ENCODE assay signal across 1 cellular context in the genomic region with DNA sequence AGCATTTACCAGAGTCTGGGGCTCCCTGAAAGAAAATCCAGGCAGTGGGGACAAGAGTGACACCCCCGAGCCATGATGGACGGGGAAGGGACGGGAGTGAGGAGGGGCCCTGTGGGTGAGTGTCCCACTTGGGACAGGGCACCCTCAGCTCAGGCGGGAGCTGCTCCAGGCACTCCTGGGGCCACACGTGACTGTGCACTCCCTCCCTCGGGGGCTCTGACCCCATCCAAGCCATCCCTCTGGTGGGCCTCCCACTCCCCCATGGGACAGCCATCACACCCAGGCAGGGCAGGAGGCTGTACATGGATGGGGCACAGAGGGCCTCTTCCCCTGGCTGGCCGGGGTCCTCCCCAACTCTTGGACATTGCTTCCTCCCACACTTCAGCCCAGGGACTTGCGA.
A peak's percentile ranks its signal among the peaks of the same experiment; 100 is the strongest.
TF ChIP-seq lines count a peak whose summit lies in the region.

No MANE protein-coding gene starts in this region.

TF ChIP-seq in GM12878, 131 proteins besides CTCF, POLR2A, EP300 and RAD21:
- TF ChIP-seq, protein P1, sequence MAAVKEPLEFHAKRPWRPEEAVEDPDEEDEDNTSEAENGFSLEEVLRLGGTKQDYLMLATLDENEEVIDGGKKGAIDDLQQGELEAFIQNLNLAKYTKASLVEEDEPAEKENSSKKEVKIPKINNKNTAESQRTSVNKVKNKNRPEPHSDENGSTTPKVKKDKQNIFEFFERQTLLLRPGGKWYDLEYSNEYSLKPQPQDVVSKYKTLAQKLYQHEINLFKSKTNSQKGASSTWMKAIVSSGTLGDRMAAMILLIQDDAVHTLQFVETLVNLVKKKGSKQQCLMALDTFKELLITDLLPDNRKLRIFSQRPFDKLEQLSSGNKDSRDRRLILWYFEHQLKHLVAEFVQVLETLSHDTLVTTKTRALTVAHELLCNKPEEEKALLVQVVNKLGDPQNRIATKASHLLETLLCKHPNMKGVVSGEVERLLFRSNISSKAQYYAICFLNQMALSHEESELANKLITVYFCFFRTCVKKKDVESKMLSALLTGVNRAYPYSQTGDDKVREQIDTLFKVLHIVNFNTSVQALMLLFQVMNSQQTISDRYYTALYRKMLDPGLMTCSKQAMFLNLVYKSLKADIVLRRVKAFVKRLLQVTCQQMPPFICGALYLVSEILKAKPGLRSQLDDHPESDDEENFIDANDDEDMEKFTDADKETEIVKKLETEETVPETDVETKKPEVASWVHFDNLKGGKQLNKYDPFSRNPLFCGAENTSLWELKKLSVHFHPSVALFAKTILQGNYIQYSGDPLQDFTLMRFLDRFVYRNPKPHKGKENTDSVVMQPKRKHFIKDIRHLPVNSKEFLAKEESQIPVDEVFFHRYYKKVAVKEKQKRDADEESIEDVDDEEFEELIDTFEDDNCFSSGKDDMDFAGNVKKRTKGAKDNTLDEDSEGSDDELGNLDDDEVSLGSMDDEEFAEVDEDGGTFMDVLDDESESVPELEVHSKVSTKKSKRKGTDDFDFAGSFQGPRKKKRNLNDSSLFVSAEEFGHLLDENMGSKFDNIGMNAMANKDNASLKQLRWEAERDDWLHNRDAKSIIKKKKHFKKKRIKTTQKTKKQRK (IDR thresholded peaks at IDR 0.05; ENCODE audit: low read depth, low read length): no peak
- TF ChIP-seq POLR2AphosphoS2 (IDR thresholded peaks at IDR 0.05; ENCODE audit: low read depth, low read length): 0 out of 2 replicates have a peak, but pooled peaks have one; percentile 26
